13 cellular contexts compared by ENCODE assay signal in genomic region chr16:67979955-67980678, GRCh38. TPM values are rescaled to one million over a fixed set of nuclear protein-coding genes. Genes with fewer than 3 reads are reported as not detected.
DNase-seq lines count a peak whose midpoint lies in the region; ATAC-seq and TF ChIP-seq lines count a peak whose summit lies in the region.
"Had no signal": no experiment of that assay in that cellular context is flagged by ENCODE, and none has a peak within 500 bp of the region (broad histone marks: within the 10 kb centered on the region; RNA-seq: fewer than 3 reads in every experiment).

TSS of gene DPEP3 (minus strand) at chr16:67980499. CDS start at chr16:67980380, 119 bp downstream.

- H4K20me1 ChIP-seq in osteoblast (ENCODE audit: insufficient read depth, low read length): no peaks in the 10 kb centered on the region

- peak; percentile 67 for TF ChIP-seq CTCF in GM06990 (IDR thresholded peaks at IDR 0.05; ENCODE audit: insufficient read depth, low read length, poor library complexity, severe bottlenecking)
- TF ChIP-seq CTCF in fibroblast of the aortic adventitia (IDR thresholded peaks at IDR 0.05; ENCODE audit: insufficient read depth, low read length): peak; percentile 30
- TF ChIP-seq CTCF in osteoblast (IDR thresholded peaks at IDR 0.05; ENCODE audit: extremely low read depth, low read depth, low read length): no peak

- no peaks in the 10 kb centered on the region for H3K79me2 ChIP-seq in osteoblast (ENCODE audit: insufficient read depth, low read length)

- DNase-seq in GM06990 (ENCODE audit: extremely low read depth, insufficient read length) (peak; percentile 41), fibroblast of the aortic adventitia (ENCODE audit: low read depth) (no peak), osteoblast (ENCODE audit: insufficient read length, low spot score, missing footprints) (peak; percentile 55)
- DNase-seq in activated effector memory CD4-positive, alpha-beta T cell treated with Interleukin-2 at 50 U/mL for 16 hours: no peak
- DNase-seq: activated T-cell treated with anti-CD3 and anti-CD28 coated beads, Interleukin-2, amount 50 U/mL, for 4 hours; amniotic stem cell; KG1; NCI-H526 treated with DMSO at 0.1 percent for 48 hours; T-helper 1 cell had no signal

- no peak within 1 kb of the TSS for H2AFZ ChIP-seq in osteoblast (ENCODE audit: low read length)

- H3K27ac ChIP-seq in HUES6 (ENCODE audit: low read depth, low read length): no peak within 1 kb of the TSS
- H3K27ac ChIP-seq in osteoblast (ENCODE audit: low read depth, low read length): no peak within 1 kb of the TSS
- H3K27ac ChIP-seq: skin epidermis had no signal

- no peak within 1 kb of the TSS for H3K4me3 ChIP-seq in GM06990 (replicated peaks; ENCODE audit: low read depth, low read length)
- peak within 1 kb of the TSS; percentile 15; the same call in 1 of the 2 replicates for H3K4me3 ChIP-seq in HUES6 (ENCODE audit: low read depth, low read length)
- no peak within 1 kb of the TSS for H3K4me3 ChIP-seq in fibroblast of the aortic adventitia (ENCODE audit: low read depth, low read length)
- H3K4me3 ChIP-seq in osteoblast (ENCODE audit: insufficient read depth, low read length): no peak within 1 kb of the TSS
- H3K4me3 ChIP-seq: skin epidermis had no signal

- H3K9me3 ChIP-seq in HUES6 (ENCODE audit: control insufficient read depth, insufficient read depth, low read depth, low read length): no peaks in the 10 kb centered on the region
- no peaks in the 10 kb centered on the region for H3K9me3 ChIP-seq in osteoblast (ENCODE audit: low read depth, low read length)

- H3K36me3 ChIP-seq in GM06990 (ENCODE audit: control insufficient read depth, insufficient read depth, low read length) (no peaks in the 10 kb centered on the region), HUES6 (ENCODE audit: control insufficient read depth, insufficient read depth, low read length) (no peaks in the 10 kb centered on the region), osteoblast (ENCODE audit: insufficient read depth, low read length) (no peaks in the 10 kb centered on the region)

- no peak for ATAC-seq in GM21619 (IDR thresholded peaks at IDR 0.05; ENCODE audit: unreplicated experiment)
- no peak for ATAC-seq in GM21529 (IDR thresholded peaks at IDR 0.05; ENCODE audit: unreplicated experiment)

- peaks cover 5% of the 10 kb centered on the region; the same call in 1 of the 2 replicates for H3K4me1 ChIP-seq in HUES6 (ENCODE audit: control insufficient read depth, insufficient read depth, low read length)
- H3K4me1 ChIP-seq in osteoblast (ENCODE audit: insufficient read depth, low read length): no peaks in the 10 kb centered on the region

- H3K4me2 ChIP-seq in osteoblast (ENCODE audit: insufficient read depth, low read length): no peak within 1 kb of the TSS

- H3K27me3 ChIP-seq in GM06990 (replicated peaks; ENCODE audit: control insufficient read depth, insufficient read depth, low read length) (no peaks in the 10 kb centered on the region), HUES6 (ENCODE audit: control insufficient read depth, insufficient read depth, low read length) (peaks cover 4% of the 10 kb centered on the region; the same call in 1 of the 2 replicates), osteoblast (ENCODE audit: insufficient read depth, low read length) (no peaks in the 10 kb centered on the region)

- H3K9ac ChIP-seq in HUES6 (ENCODE audit: low read length): no peak within 1 kb of the TSS

RNA-seq across cellular contexts. Expression of gene DPEP3, which starts in this region (rescaled TPM):
- total RNA-seq in fibroblast of the aortic adventitia (ENCODE audit: low replicate concordance) (not detected in 2 replicates), osteoblast (not detected in 2 replicates)

Comparison
In these comparisons a context has a peak if more than half of its experiments do, and no peak if none do; other contexts are left out.
1. Peak in DNase-seq in osteoblast; RNA of the gene not detected or under 1 TPM.